In genomic region chr22:20429254-20430100, GRCh38 we compare ENCODE assay signal across 8 cellular contexts. TPM values are rescaled to one million over a fixed set of nuclear protein-coding genes. Genes with fewer than 3 reads are reported as not detected.
DNase-seq lines count a peak whose midpoint lies in the region; FAIRE-seq lines count a peak whose summit lies in the region.

No MANE protein-coding gene starts in this region.

- intact Hi-C loops in activated T-helper 2 cell treated with anti-CD3 and anti-CD28 coated beads, Interferon-gamma antibody, Interleukin-2, Interleukin-4, amounts not matched to agents 10 μg/mL and 5 μg/mL and 100 μg/mL, durations not matched to agents 14 hours and 24 hours and 36 hours (cut with micrococcal nuclease): loop anchor here (10.0 kb wide), 1 partner anchor 135 kb away; no protein-coding TSS in a partner anchor

- peaks cover 61% of the 10 kb centered on the region for H3K27me3 ChIP-seq in iPS-15b (ENCODE audit: control insufficient read depth, insufficient read depth, low read length)

- H3K27ac Mint-ChIP-seq in activated T-helper 2 cell treated with anti-CD3 and anti-CD28 coated beads, Interferon-gamma antibody, Interleukin-2, Interleukin-4, amounts not matched to agents 10 μg/mL and 5 μg/mL and 100 μg/mL, durations not matched to agents 14 hours and 24 hours and 36 hours: no peak overlapping the region

- H3K9ac ChIP-seq in iPS-15b (ENCODE audit: low read depth, low read length): no peak overlapping the region

- peaks cover 5% of the 10 kb centered on the region for H3K36me3 Mint-ChIP-seq in activated T-helper 2 cell treated with anti-CD3 and anti-CD28 coated beads, Interferon-gamma antibody, Interleukin-2, Interleukin-4, amounts not matched to agents 10 μg/mL and 5 μg/mL and 100 μg/mL, durations not matched to agents 14 hours and 24 hours and 36 hours (ENCODE audit: low read depth)

- peak overlapping the region; percentile 67 for H3K4me3 ChIP-seq in iPS-15b (ENCODE audit: low read depth, low read length)

- H3K4me1 Mint-ChIP-seq in activated T-helper 2 cell treated with anti-CD3 and anti-CD28 coated beads, Interferon-gamma antibody, Interleukin-2, Interleukin-4, amounts not matched to agents 10 μg/mL and 5 μg/mL and 100 μg/mL, durations not matched to agents 14 hours and 24 hours and 36 hours (ENCODE audit: low read depth): peaks cover 5% of the 10 kb centered on the region

- no peaks in the 10 kb centered on the region for H3K9me3 Mint-ChIP-seq in activated T-helper 2 cell treated with anti-CD3 and anti-CD28 coated beads, Interferon-gamma antibody, Interleukin-2, Interleukin-4, amounts not matched to agents 10 μg/mL and 5 μg/mL and 100 μg/mL, durations not matched to agents 14 hours and 24 hours and 36 hours

- peak overlapping the region; percentile 73 for H3K4me3 Mint-ChIP-seq in activated T-helper 2 cell treated with anti-CD3 and anti-CD28 coated beads, Interferon-gamma antibody, Interleukin-2, Interleukin-4, amounts not matched to agents 10 μg/mL and 5 μg/mL and 100 μg/mL, durations not matched to agents 14 hours and 24 hours and 36 hours (ENCODE audit: low read depth)

- FAIRE-seq in GM18507 (lab: Jason Lieb, UNC): peak; percentile 59

- DNase-seq in GM18507 (ENCODE audit: extremely low spot score, insufficient read length, low read depth) (peak; percentile 76), NOMO-1 treated with dmso at 0.1 percent for 144 hours (lab: John Stamatoyannopoulos, UW; ENCODE audit: unreplicated experiment) (peak; percentile 35), GOT3 (lab: John Stamatoyannopoulos, UW) (no peak), Ammon's horn (ENCODE audit: low spot score) (no peak), NCI-H1417 treated with DMSO at 0.1 percent for 48 hours (lab: John Stamatoyannopoulos, UW) (no peak)
- DNase-seq in activated T-helper 2 cell treated with anti-CD3 and anti-CD28 coated beads, Interferon-gamma antibody, Interleukin-2, Interleukin-4, amounts not matched to agents 10 μg/mL and 5 μg/mL and 100 μg/mL, durations not matched to agents 14 hours and 24 hours and 36 hours (ENCODE audit: low spot score): peak; percentile 78
- DNase-seq in stimulated activated CD4-positive, alpha-beta T cell treated with anti-CD3 and anti-CD28 coated beads, Interleukin-4, amount 100 ng/mL, for 24 hours: peak; percentile 74

- H3K27me3 Mint-ChIP-seq in activated T-helper 2 cell treated with anti-CD3 and anti-CD28 coated beads, Interferon-gamma antibody, Interleukin-2, Interleukin-4, amounts not matched to agents 10 μg/mL and 5 μg/mL and 100 μg/mL, durations not matched to agents 14 hours and 24 hours and 36 hours (ENCODE audit: low read depth): peaks cover 57% of the 10 kb centered on the region

- no peaks in the 10 kb centered on the region for H3K4me1 ChIP-seq in iPS-15b (ENCODE audit: control insufficient read depth, insufficient read depth, low read length)

- H3K36me3 ChIP-seq in iPS-15b (ENCODE audit: control insufficient read depth, insufficient read depth, low read length): peaks cover 3% of the 10 kb centered on the region

- no peaks in the 10 kb centered on the region for H3K9me3 ChIP-seq in iPS-15b (ENCODE audit: control insufficient read depth, insufficient read depth, low read length)

RNA-seq across cellular contexts. Expression of gene SCARF2, which starts 8.1 kb away (rescaled TPM):
- 0.55 and 0.62 TPM in 2 replicates for total RNA-seq in activated T-helper 2 cell treated with anti-CD3 and anti-CD28 coated beads, Interferon-gamma antibody, Interleukin-2, Interleukin-4, amounts not matched to agents 10 μg/mL and 5 μg/mL and 100 μg/mL, durations not matched to agents 14 hours and 24 hours and 36 hours

RNA-seq across cellular contexts. Expression of gene ZNF74, which starts 35.5 kb away (rescaled TPM):
- 13.2 and 14.4 TPM in 2 replicates for total RNA-seq in activated T-helper 2 cell treated with anti-CD3 and anti-CD28 coated beads, Interferon-gamma antibody, Interleukin-2, Interleukin-4, amounts not matched to agents 10 μg/mL and 5 μg/mL and 100 μg/mL, durations not matched to agents 14 hours and 24 hours and 36 hours

Comparison
In these comparisons a context has a peak if more than half of its experiments do, and no peak if none do; other contexts are left out.
1. DNase-seq: peak in GM18507 (single experiment), NOMO-1 treated with dmso at 0.1 percent for 144 hours (single experiment), activated T-helper 2 cell treated with anti-CD3 and anti-CD28 coated beads, Interferon-gamma antibody, Interleukin-2, Interleukin-4, amounts not matched to agents 10 μg/mL and 5 μg/mL and 100 μg/mL, durations not matched to agents 14 hours and 24 hours and 36 hours (single experiment) and stimulated activated CD4-positive, alpha-beta T cell treated with anti-CD3 and anti-CD28 coated beads, Interleukin-4, amount 100 ng/mL, for 24 hours (single experiment); none in GOT3 (single experiment), Ammon's horn (single experiment) and NCI-H1417 treated with DMSO at 0.1 percent for 48 hours (single experiment).